In genomic region chr19:1411255-1412191, GRCh38 we compare ENCODE assay signal across 1 cellular context.
TF ChIP-seq lines count a peak whose summit lies in the region.

No MANE protein-coding gene starts in this region.

TF ChIP-seq in SK-N-SH, 30 proteins besides CTCF, POLR2A, EP300 and RAD21:
- TF ChIP-seq, protein P1, sequence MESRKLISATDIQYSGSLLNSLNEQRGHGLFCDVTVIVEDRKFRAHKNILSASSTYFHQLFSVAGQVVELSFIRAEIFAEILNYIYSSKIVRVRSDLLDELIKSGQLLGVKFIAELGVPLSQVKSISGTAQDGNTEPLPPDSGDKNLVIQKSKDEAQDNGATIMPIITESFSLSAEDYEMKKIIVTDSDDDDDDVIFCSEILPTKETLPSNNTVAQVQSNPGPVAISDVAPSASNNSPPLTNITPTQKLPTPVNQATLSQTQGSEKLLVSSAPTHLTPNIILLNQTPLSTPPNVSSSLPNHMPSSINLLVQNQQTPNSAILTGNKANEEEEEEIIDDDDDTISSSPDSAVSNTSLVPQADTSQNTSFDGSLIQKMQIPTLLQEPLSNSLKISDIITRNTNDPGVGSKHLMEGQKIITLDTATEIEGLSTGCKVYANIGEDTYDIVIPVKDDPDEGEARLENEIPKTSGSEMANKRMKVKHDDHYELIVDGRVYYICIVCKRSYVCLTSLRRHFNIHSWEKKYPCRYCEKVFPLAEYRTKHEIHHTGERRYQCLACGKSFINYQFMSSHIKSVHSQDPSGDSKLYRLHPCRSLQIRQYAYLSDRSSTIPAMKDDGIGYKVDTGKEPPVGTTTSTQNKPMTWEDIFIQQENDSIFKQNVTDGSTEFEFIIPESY (IDR thresholded peaks at IDR 0.05; ENCODE audit: borderline replicate concordance, low read depth): no peak
- TF ChIP-seq TAF1 (IDR thresholded peaks at IDR 0.05; ENCODE audit: borderline replicate concordance, low read depth, low read length): no peak
- TF ChIP-seq TEAD4 (IDR thresholded peaks at IDR 0.05; ENCODE audit: borderline replicate concordance, insufficient read depth): no peak
- no peak for TF ChIP-seq PBX3 (IDR thresholded peaks at IDR 0.05)
- TF ChIP-seq RFX5 (IDR thresholded peaks at IDR 0.05; ENCODE audit: low read length): no peak
- TF ChIP-seq SIN3A (IDR thresholded peaks at IDR 0.05; ENCODE audit: borderline replicate concordance, low read depth, low read length): no peak
- TF ChIP-seq YY1 (IDR thresholded peaks at IDR 0.05; ENCODE audit: low read depth): no peak
- TF ChIP-seq IRF3 (IDR thresholded peaks at IDR 0.05; ENCODE audit: low read depth, low read length): no peak
- no peak for TF ChIP-seq FOXJ3 (CRISPR knock-in tag; IDR thresholded peaks at IDR 0.05)
- TF ChIP-seq, protein P2, sequence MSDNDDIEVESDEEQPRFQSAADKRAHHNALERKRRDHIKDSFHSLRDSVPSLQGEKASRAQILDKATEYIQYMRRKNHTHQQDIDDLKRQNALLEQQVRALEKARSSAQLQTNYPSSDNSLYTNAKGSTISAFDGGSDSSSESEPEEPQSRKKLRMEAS (IDR thresholded peaks at IDR 0.05; ENCODE audit: low read depth): no peak
- TF ChIP-seq RXRA (IDR thresholded peaks at IDR 0.05; ENCODE audit: borderline replicate concordance, low read depth): no peak
- no peak for TF ChIP-seq NFIC (IDR thresholded peaks at IDR 0.05; ENCODE audit: borderline replicate concordance)
- no peak for TF ChIP-seq USF1 (IDR thresholded peaks at IDR 0.05; ENCODE audit: borderline replicate concordance, low read depth)
- no peak for TF ChIP-seq JUND (IDR thresholded peaks at IDR 0.05)
- TF ChIP-seq MXI1 (IDR thresholded peaks at IDR 0.05; ENCODE audit: low read depth, low read length): no peak
- TF ChIP-seq GATA2 (CRISPR knock-in tag; IDR thresholded peaks at IDR 0.05): no peak
- TF ChIP-seq GABPA (IDR thresholded peaks at IDR 0.05; ENCODE audit: low read depth): no peak
- no peak for TF ChIP-seq FOXM1 (IDR thresholded peaks at IDR 0.05; ENCODE audit: low read depth)
- no peak for TF ChIP-seq RCOR1 (IDR thresholded peaks at IDR 0.05; ENCODE audit: low read length)
- TF ChIP-seq ELF1 (IDR thresholded peaks at IDR 0.05): no peak
